ENCODE assay signal across 20 cellular contexts in the genomic region with DNA sequence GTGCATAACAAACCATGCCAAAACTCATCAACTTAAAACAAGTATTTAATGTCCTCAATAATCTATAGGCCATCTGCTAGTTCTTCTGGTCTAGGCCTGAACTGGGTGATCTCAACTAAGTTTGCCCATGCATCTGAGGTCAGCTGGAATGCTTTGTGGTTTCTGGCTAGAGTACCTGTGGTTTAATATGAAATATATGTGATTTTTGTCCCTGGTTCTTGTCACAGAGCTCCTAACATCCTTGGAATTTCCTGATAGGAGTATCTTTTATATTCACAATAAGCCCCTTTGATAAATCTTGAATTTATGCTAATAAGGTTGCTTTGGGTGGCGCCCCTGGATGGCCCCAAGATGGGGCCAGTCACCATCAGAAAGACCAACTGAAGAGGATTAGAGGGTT.
"Had no signal": no experiment of that assay in that cellular context is flagged by ENCODE, and none has a peak within 500 bp of the region (broad histone marks: within the 10 kb centered on the region; RNA-seq: fewer than 3 reads in every experiment).

No MANE protein-coding gene starts in this region.

- H3K36me3 Mint-ChIP-seq: activated naive CD4-positive, alpha-beta T cell treated with anti-CD3 and anti-CD28 coated beads, Interleukin-2, amount 10 ng/mL, durations not matched to agents 7 days and 5 days; brain; memory B cell; natural killer cell; stimulated activated memory B cell treated with anti-CD40 and anti-IgM and Interleukin-4, amounts not matched to agents 10 μg/mL and 1 μg/mL and 100 μg/mL, for 72 hours had no signal

- H3K4me3 Mint-ChIP-seq: activated naive CD4-positive, alpha-beta T cell treated with anti-CD3 and anti-CD28 coated beads, Interleukin-2, amount 10 ng/mL, durations not matched to agents 7 days and 5 days; brain; memory B cell; natural killer cell; stimulated activated memory B cell treated with anti-CD40 and anti-IgM and Interleukin-4, amounts not matched to agents 10 μg/mL and 1 μg/mL and 100 μg/mL, for 72 hours had no signal

- H3K27me3 Mint-ChIP-seq: activated naive CD4-positive, alpha-beta T cell treated with anti-CD3 and anti-CD28 coated beads, Interleukin-2, amount 10 ng/mL, durations not matched to agents 7 days and 5 days; memory B cell; stimulated activated memory B cell treated with anti-CD40 and anti-IgM and Interleukin-4, amounts not matched to agents 10 μg/mL and 1 μg/mL and 100 μg/mL, for 72 hours had no signal

- H3K27ac Mint-ChIP-seq: activated naive CD4-positive, alpha-beta T cell treated with anti-CD3 and anti-CD28 coated beads, Interleukin-2, amount 10 ng/mL, durations not matched to agents 7 days and 5 days; activated T-helper 2 cell treated with anti-CD3 and anti-CD28 coated beads, Interferon-gamma antibody, Interleukin-2, Interleukin-4, amounts not matched to agents 10 μg/mL and 5 μg/mL and 100 μg/mL, durations not matched to agents 14 hours and 24 hours and 36 hours; brain; memory B cell; natural killer cell; stimulated activated memory B cell treated with anti-CD40 and anti-IgM and Interleukin-4, amounts not matched to agents 10 μg/mL and 1 μg/mL and 100 μg/mL, for 72 hours had no signal

- DNase-seq: activated naive CD4-positive, alpha-beta T cell treated with anti-CD3 and anti-CD28 coated beads, Interleukin-2, amount 10 ng/mL, durations not matched to agents 7 days and 5 days; adrenal gland; central memory CD4-positive, alpha-beta T cell; effector CD4-positive, alpha-beta T cell; foreskin fibroblast; glutamatergic neuron; hypothalamus; kidney; left ventricle myocardium inferior; mucosa of descending colon; natural killer cell; stimulated activated CD4-positive, alpha-beta T cell treated with anti-CD3 and anti-CD28 coated beads, Interleukin-2, amount 100 ng/mL, for 48 hours; T-helper 9 cell had no signal

- ATAC-seq: activated CD4-positive, CD25-positive, alpha-beta regulatory T cell treated with anti-CD3 and anti-CD28 coated beads, Interleukin-2, amount 50 U/mL, for 24 hours; mucosa of descending colon; natural killer cell; stimulated activated memory B cell treated with anti-CD40 and anti-IgM and Interleukin-4, amounts not matched to agents 10 μg/mL and 1 μg/mL and 100 μg/mL, for 72 hours had no signal

- H3K9me3 Mint-ChIP-seq: brain had no signal

- H3K4me1 Mint-ChIP-seq: activated naive CD4-positive, alpha-beta T cell treated with anti-CD3 and anti-CD28 coated beads, Interleukin-2, amount 10 ng/mL, durations not matched to agents 7 days and 5 days; brain; memory B cell; natural killer cell; stimulated activated memory B cell treated with anti-CD40 and anti-IgM and Interleukin-4, amounts not matched to agents 10 μg/mL and 1 μg/mL and 100 μg/mL, for 72 hours had no signal

- H3K4me3 ChIP-seq: adrenal gland, coronary artery, esophagus muscularis mucosa, left ventricle myocardium inferior, mucosa of descending colon had no signal
